Comparison of ENCODE assay signal across 8 cellular contexts in genomic region chr7:50632561-50633413, GRCh38.
DNase-seq lines count a peak whose midpoint lies in the region; ATAC-seq and TF ChIP-seq lines count a peak whose summit lies in the region.

No MANE protein-coding gene starts in this region.

- H3K9me3 ChIP-seq in heart left ventricle (peaks cover 0 to 19% (median 0%) of the 10 kb centered on the region in 12 donors), upper lobe of left lung (no peaks in the 10 kb centered on the region)

- WGBS in heart left ventricle, 4 donors = 67 to 83% (median 77%) methylated on average over 6 to 10 of the region's 10 CpGs
- WGBS in upper lobe of left lung, 2 donors = 58 to 66% methylated on average over 4 to 10 of the region's 10 CpGs

- peaks cover 21 to 43% of the 10 kb centered on the region in 2 donors for H3K27me3 Mint-ChIP-seq in effector memory CD8-positive, alpha-beta T cell
- no peaks in the 10 kb centered on the region for H3K27me3 Mint-ChIP-seq in nephron progenitor cell (ENCODE audit: low read depth, poor library complexity)

- H3K27me3 ChIP-seq in heart left ventricle = no peaks in the 10 kb centered on the region
- H3K27me3 ChIP-seq in upper lobe of left lung = no peaks in the 10 kb centered on the region

- intact Hi-C loops in heart left ventricle (cut with DNase I) (loop anchor here in 1 of 10 donors (5.0 kb wide), 1 partner anchor 35 kb away; no protein-coding TSS in a partner anchor), Right ventricle myocardium inferior (cut with DNase I) (no loop called here)

- peaks cover 0 to 5% of the 10 kb centered on the region in 2 donors for H3K4me1 Mint-ChIP-seq in effector memory CD8-positive, alpha-beta T cell (ENCODE audit: low read depth in 2 of 2)
- peaks cover 27% of the 10 kb centered on the region for H3K4me1 Mint-ChIP-seq in nephron progenitor cell

- H3K36me3 Mint-ChIP-seq in effector memory CD8-positive, alpha-beta T cell (ENCODE audit: insufficient read depth) = no peaks in the 10 kb centered on the region
- peaks cover 45% of the 10 kb centered on the region for H3K36me3 Mint-ChIP-seq in nephron progenitor cell (ENCODE audit: low read depth)

- peaks cover 0 to 55% (median 25%) of the 10 kb centered on the region in 12 donors for H3K4me1 ChIP-seq in heart left ventricle
- H3K4me1 ChIP-seq in upper lobe of left lung = peaks cover 0 to 12% (median 6%) of the 10 kb centered on the region in 4 donors

- TF ChIP-seq CTCF in heart left ventricle (IDR thresholded peaks at IDR 0.05) = peak; percentile 46 to 84 (median 63)
- TF ChIP-seq CTCF in nephron progenitor cell (IDR thresholded peaks at IDR 0.05) = peak; percentile 59
- peak; percentile 68 to 84 (median 74) for TF ChIP-seq CTCF in upper lobe of left lung (IDR thresholded peaks at IDR 0.05)

- H3K27ac Mint-ChIP-seq in effector memory CD8-positive, alpha-beta T cell = no peak overlapping the region
- no peak overlapping the region for H3K27ac Mint-ChIP-seq in nephron progenitor cell

- H3K36me3 ChIP-seq in heart left ventricle (no peaks in the 10 kb centered on the region), upper lobe of left lung (no peaks in the 10 kb centered on the region)

- no peak for TF ChIP-seq EP300 in upper lobe of left lung (IDR thresholded peaks at IDR 0.05)

- H3K4me3 Mint-ChIP-seq in effector memory CD8-positive, alpha-beta T cell = no peak overlapping the region
- H3K4me3 Mint-ChIP-seq in nephron progenitor cell = no peak overlapping the region

- H3K27ac ChIP-seq in heart left ventricle (no peak overlapping the region), upper lobe of left lung (no peak overlapping the region)

- TF ChIP-seq POLR2A in heart left ventricle (IDR thresholded peaks at IDR 0.05) (no peak), upper lobe of left lung (IDR thresholded peaks at IDR 0.05) (no peak)

- ATAC-seq in heart left ventricle (peak; percentile 4 to 29 (median 20)), Right ventricle myocardium inferior (no peak), HG02623 (IDR thresholded peaks at IDR 0.05; ENCODE audit: unreplicated experiment) (peak; percentile 87), upper lobe of left lung (ENCODE audit: low FRiP score in 2 of 2) (peak; percentile 82 to 85)
- ATAC-seq in effector memory CD8-positive, alpha-beta T cell (replicated peaks) = peak; percentile 75

- DNase-seq in heart left ventricle (peak in 1 of 5 donors; percentile 7), Right ventricle myocardium inferior (ENCODE audit: missing footprints) (no peak), NCI-H187 treated with DMSO at 0.1 percent for 48 hours (lab: John Stamatoyannopoulos, UW) (peak; percentile 6), nephron progenitor cell (peak; percentile 49), upper lobe of left lung (peak; percentile 41 to 68)
- DNase-seq in activated CD4-positive, alpha-beta T cell treated with anti-CD3 and anti-CD28 coated beads, Interleukin-2, amount 50 U/mL, for 24 hours (ENCODE audit: low read depth in 1 of 2, low spot score in 1 of 2) = peak; percentile 17 to 51
- peak; percentile 54 to 62 (median 57) for DNase-seq in effector memory CD8-positive, alpha-beta T cell

- no peaks in the 10 kb centered on the region for H3K9me3 Mint-ChIP-seq in effector memory CD8-positive, alpha-beta T cell
- H3K9me3 Mint-ChIP-seq in nephron progenitor cell = peaks cover 48% of the 10 kb centered on the region

- H3K4me3 ChIP-seq in heart left ventricle = no peak overlapping the region
- no peak overlapping the region for H3K4me3 ChIP-seq in upper lobe of left lung
